4 cellular contexts compared by ENCODE assay signal in genomic region chr4:2186865-2187172, GRCh38.
"Had no signal": no experiment of that assay in that cellular context is flagged by ENCODE, and none has a peak within 500 bp of the region (broad histone marks: within the 10 kb centered on the region; RNA-seq: fewer than 3 reads in every experiment).

No MANE protein-coding gene starts in this region.

- H3K9ac ChIP-seq: KMS-11 had no signal

- DNase-seq: KG1 had no signal

- FAIRE-seq: HTR-8/SVneo had no signal

- H3K27ac ChIP-seq: HL-60, KMS-11 had no signal

- H3K4me2 ChIP-seq: KMS-11 had no signal
